Comparison of ENCODE assay signal across 10 cellular contexts in genomic region chr16:73019456-73020362, GRCh38. TPM values are rescaled to one million over a fixed set of nuclear protein-coding genes. Genes with fewer than 3 reads are reported as not detected.
A peak's percentile ranks its signal among the peaks of the same experiment; 100 is the strongest.
DNase-seq lines count a peak whose midpoint lies in the region; ATAC-seq and TF ChIP-seq lines count a peak whose summit lies in the region.
"Had no signal": no experiment of that assay in that cellular context is flagged by ENCODE, and none has a peak within 500 bp of the region (broad histone marks: within the 10 kb centered on the region; RNA-seq: fewer than 3 reads in every experiment).

No MANE protein-coding gene starts in this region.

- H3K4me3 Mint-ChIP-seq in progenitor cell of endocrine pancreas (ENCODE audit: low read depth), result no peak overlapping the region
- no peak overlapping the region for H3K4me3 Mint-ChIP-seq in stimulated activated naive CD8-positive, alpha-beta T cell treated with anti-CD3 and anti-CD28 coated beads, Interleukin-15, amount 100 ng/mL, for 72 hours

- peak overlapping the region; percentile 93 for H3K27ac Mint-ChIP-seq in progenitor cell of endocrine pancreas
- H3K27ac Mint-ChIP-seq in stimulated activated naive CD8-positive, alpha-beta T cell treated with anti-CD3 and anti-CD28 coated beads, Interleukin-15, amount 100 ng/mL, for 72 hours, result no peak overlapping the region

- peaks cover 65% of the 10 kb centered on the region for H3K4me1 Mint-ChIP-seq in progenitor cell of endocrine pancreas (ENCODE audit: low read depth)
- H3K4me1 Mint-ChIP-seq in stimulated activated naive CD8-positive, alpha-beta T cell treated with anti-CD3 and anti-CD28 coated beads, Interleukin-15, amount 100 ng/mL, for 72 hours, result no peaks in the 10 kb centered on the region

- TF ChIP-seq CTCF in progenitor cell of endocrine pancreas (IDR thresholded peaks at IDR 0.05; ENCODE audit: unreplicated experiment), result no peak

- no peaks in the 10 kb centered on the region for H3K9me3 Mint-ChIP-seq in progenitor cell of endocrine pancreas (ENCODE audit: low read depth)
- H3K9me3 Mint-ChIP-seq in stimulated activated naive CD8-positive, alpha-beta T cell treated with anti-CD3 and anti-CD28 coated beads, Interleukin-15, amount 100 ng/mL, for 72 hours, result no peaks in the 10 kb centered on the region

- DNase-seq in EH (ENCODE audit: low read depth) (peak; percentile 65), RPMI7951 (ENCODE audit: low read depth) (peak; percentile 87), fibroblast of the conjunctiva (ENCODE audit: low read depth) (peak; percentile 60), progenitor cell of endocrine pancreas (ENCODE audit: low spot score, unreplicated experiment) (no peak), NCI-H82 treated with DMSO at 0.1 percent for 48 hours (lab: John Stamatoyannopoulos, UW; ENCODE audit: unreplicated experiment) (no peak)
- DNase-seq in stimulated activated naive CD8-positive, alpha-beta T cell treated with anti-CD3 and anti-CD28 coated beads, Interleukin-15, amount 100 ng/mL, for 72 hours, result no peak
- DNase-seq: stimulated activated naive CD4-positive, alpha-beta T cell treated with Interleukin-2 at 50 U/mL for 16 hours; T-helper 9 cell had no signal

- H3K36me3 Mint-ChIP-seq in progenitor cell of endocrine pancreas (ENCODE audit: insufficient read depth), result peaks cover 2% of the 10 kb centered on the region

- ATAC-seq in GM21515 (IDR thresholded peaks at IDR 0.05; ENCODE audit: unreplicated experiment) (no peak), GM19463 (IDR thresholded peaks at IDR 0.05; ENCODE audit: unreplicated experiment) (no peak)
- no peak for ATAC-seq in stimulated activated naive CD8-positive, alpha-beta T cell treated with anti-CD3 and anti-CD28 coated beads, Interleukin-15, amount 100 ng/mL, for 72 hours

- H3K27me3 Mint-ChIP-seq in progenitor cell of endocrine pancreas, result no peaks in the 10 kb centered on the region
- H3K27me3 Mint-ChIP-seq in stimulated activated naive CD8-positive, alpha-beta T cell treated with anti-CD3 and anti-CD28 coated beads, Interleukin-15, amount 100 ng/mL, for 72 hours, result no peaks in the 10 kb centered on the region

RNA-seq across cellular contexts. Expression of gene ZFHX3, which starts 28.2 kb away (rescaled TPM):
- total RNA-seq in RPMI7951 (2014; rRNA removed; shearing (Covaris generic)), result 2.0 and 2.2 TPM in 2 replicates
- total RNA-seq in progenitor cell of endocrine pancreas, result 48.9 and 54.0 TPM in 2 replicates

Comparison
In these comparisons a context has a peak if more than half of its experiments do, and no peak if none do; other contexts are left out.
1. DNase-seq: peak in EH (single experiment), RPMI7951 (single experiment) and fibroblast of the conjunctiva (single experiment); none in progenitor cell of endocrine pancreas (single experiment), stimulated activated naive CD8-positive, alpha-beta T cell treated with anti-CD3 and anti-CD28 coated beads, Interleukin-15, amount 100 ng/mL, for 72 hours (0 of 2) and NCI-H82 treated with DMSO at 0.1 percent for 48 hours (single experiment).
2. RNA of gene ZFHX3, which starts 28.2 kb away (total RNA-seq): 48.9 to 54.0 TPM in progenitor cell of endocrine pancreas; 2.0 to 2.2 TPM in RPMI7951; every median in the first group is over 10 times any median in the second.